In genomic region chr12:48235796-48236333, GRCh38 we compare ENCODE assay signal across 2 cellular contexts.
TF ChIP-seq lines count a peak whose summit lies in the region.

No MANE protein-coding gene starts in this region.

TF ChIP-seq in HEK293, 187 proteins besides CTCF, POLR2A, EP300 and RAD21 (continues in another document):
- TF ChIP-seq ZNF248 (tag by site-specific recombination; IDR thresholded peaks at IDR 0.05) (no peak), ZNF19 (tag by site-specific recombination; IDR thresholded peaks at IDR 0.05; ENCODE audit: low read depth) (no peak), HIC1 (tag by site-specific recombination; IDR thresholded peaks at IDR 0.05) (no peak), ZNF302 (tag by site-specific recombination; IDR thresholded peaks at IDR 0.05; ENCODE audit: low read depth) (no peak), ZNF211 (tag by site-specific recombination; IDR thresholded peaks at IDR 0.05; ENCODE audit: low read depth) (no peak), REST (tag by site-specific recombination; IDR thresholded peaks at IDR 0.05) (no peak), ZNF18 (tag by site-specific recombination; IDR thresholded peaks at IDR 0.05) (no peak), ZNF26 (tag by site-specific recombination; IDR thresholded peaks at IDR 0.05) (peak; percentile 42; the same call in 1 of the 2 replicates), ATF2 (tag by site-specific recombination; IDR thresholded peaks at IDR 0.05; ENCODE audit: low read depth) (peak; percentile 60), ZNF404 (tag by site-specific recombination; IDR thresholded peaks at IDR 0.05) (no peak), HOXA7 (CRISPR knock-in tag; IDR thresholded peaks at IDR 0.05; ENCODE audit: borderline replicate concordance) (no peak), ZNF350 (tag by site-specific recombination; IDR thresholded peaks at IDR 0.05) (no peak)

TF ChIP-seq in K562, 482 proteins besides CTCF, POLR2A, EP300 and RAD21 (continues in another document):
- TF ChIP-seq GABPB1 (CRISPR knock-in tag; IDR thresholded peaks at IDR 0.05) (no peak), PTRF (tag; IDR thresholded peaks at IDR 0.05) (peak; percentile 94), PBX2 (CRISPR knock-in tag; IDR thresholded peaks at IDR 0.05; ENCODE audit: low read depth) (no peak), PBX2 (tag; conservative IDR thresholded peaks at IDR 0.05; ENCODE audit: low read depth) (0 out of 2 replicates have a peak, but pooled peaks have one; percentile 55), NUFIP1 (IDR thresholded peaks at IDR 0.05; ENCODE audit: partially characterized antibody) (no peak), GTF2A2 (tag; IDR thresholded peaks at IDR 0.05) (peak; percentile 90), ZNF639 (CRISPR knock-in tag; conservative IDR thresholded peaks at IDR 0.05 in 1 of 2, IDR thresholded peaks at IDR 0.05 in 1 of 2) (peak in 1 of 2 experiments; percentile 90; a peak in 2 of 4 replicates), MAFK (IDR thresholded peaks at IDR 0.05; ENCODE audit: low read length) (peak; percentile 43; the same call in 1 of the 2 replicates), MITF (IDR thresholded peaks at IDR 0.05) (no peak), RCOR1 (IDR thresholded peaks at IDR 0.05; ENCODE audit: borderline replicate concordance in 1 of 2, low read depth in 2 of 2, low read length in 2 of 2) (peak in 1 of 2 experiments; percentile 79; a peak in 2 of 4 replicates), PRDM10 (IDR thresholded peaks at IDR 0.05; ENCODE audit: partially characterized antibody) (no peak), CBFB (CRISPR knock-in tag; IDR thresholded peaks at IDR 0.05) (no peak), ZNF239 (CRISPR knock-in tag; IDR thresholded peaks at IDR 0.05) (peak; percentile 50; the same call in 1 of the 2 replicates), SPI1 (IDR thresholded peaks at IDR 0.05; ENCODE audit: borderline replicate concordance, low read depth, low read length) (no peak), GABPA (tag; conservative IDR thresholded peaks at IDR 0.05; ENCODE audit: low read depth) (no peak; the same call in 1 of the 2 replicates), ZNF79 (CRISPR knock-in tag; IDR thresholded peaks at IDR 0.05; ENCODE audit: low read depth) (peak; percentile 81), NR4A1 (CRISPR knock-in tag; IDR thresholded peaks at IDR 0.05) (no peak), NR4A1 (tag; IDR thresholded peaks at IDR 0.05) (peak; percentile 95), ZNF134 (CRISPR knock-in tag; conservative IDR thresholded peaks at IDR 0.05) (no peak), MNT (conservative IDR thresholded peaks at IDR 0.05) (0 out of 4 replicates have a peak, but pooled peaks of 1 of the 2 experiments have one; percentile 24), SMAD4 (CRISPR knock-in tag; conservative IDR thresholded peaks at IDR 0.05) (peak; percentile 95), MAFF (IDR thresholded peaks at IDR 0.05; ENCODE audit: low read length) (peak; percentile 30; the same call in 1 of the 2 replicates), HDGF (IDR thresholded peaks at IDR 0.05) (no peak), AFF1 (IDR thresholded peaks at IDR 0.05; ENCODE audit: low read depth in 1 of 2, partially characterized antibody in 2 of 2) (no peak), POU5F1 (IDR thresholded peaks at IDR 0.05; ENCODE audit: borderline replicate concordance, low read depth, low read length, partially characterized antibody) (no peak), FOXJ2 (tag; IDR thresholded peaks at IDR 0.05) (no peak), ZBTB2 (IDR thresholded peaks at IDR 0.05) (no peak), CBFA2T2 (conservative IDR thresholded peaks at IDR 0.05) (peak; percentile 36; the same call in 1 of the 2 replicates), WHSC1 (IDR thresholded peaks at IDR 0.05; ENCODE audit: low read length) (no peak), EGR1 (conservative IDR thresholded peaks at IDR 0.05) (no peak), TAF9B (IDR thresholded peaks at IDR 0.05; ENCODE audit: partially characterized antibody) (peak; percentile 24), NR2C2 (CRISPR knock-in tag; IDR thresholded peaks at IDR 0.05) (no peak), NR2C2 (tag; IDR thresholded peaks at IDR 0.05) (peak; percentile 61), TAF15 (IDR thresholded peaks at IDR 0.05; ENCODE audit: low read depth, low read length) (no peak), ZKSCAN8 (CRISPR knock-in tag; IDR thresholded peaks at IDR 0.05) (0 out of 2 replicates have a peak, but pooled peaks have one; percentile 78), FIP1L1 (IDR thresholded peaks at IDR 0.05; ENCODE audit: low read depth, low read length, poor library complexity, severe bottlenecking) (no peak), ZC3H4 (CRISPR knock-in tag; IDR thresholded peaks at IDR 0.05; ENCODE audit: borderline replicate concordance) (no peak), CBX2 (IDR thresholded peaks at IDR 0.05; ENCODE audit: insufficient read depth, low read length, poor library complexity, severe bottlenecking) (no peak)
